ENCODE assay signal across 9 cellular contexts in the genomic region with DNA sequence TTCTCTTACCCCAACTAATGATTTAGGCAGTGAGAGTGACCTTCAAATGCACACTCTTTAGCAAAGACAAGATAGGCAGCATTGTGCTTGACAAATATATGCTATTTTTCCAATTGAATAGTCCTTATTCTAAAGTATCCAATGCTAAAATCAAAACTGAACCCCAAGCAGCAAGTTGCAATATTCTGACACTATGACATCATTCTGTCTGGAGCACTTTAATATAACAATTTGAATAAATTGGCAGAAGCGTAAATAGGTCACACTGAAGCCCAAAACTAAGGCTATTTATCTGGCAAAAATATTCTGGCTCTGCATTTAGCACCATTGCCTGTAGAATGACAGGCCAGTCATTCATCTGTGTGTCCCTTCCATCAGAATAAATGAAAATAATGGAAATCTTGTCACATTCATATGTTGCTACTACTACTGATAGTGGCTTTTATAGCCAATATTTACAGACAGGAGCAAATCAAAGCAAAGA. TPM values are rescaled to one million over a fixed set of nuclear protein-coding genes. Genes with fewer than 3 reads are reported as not detected.
DNase-seq lines count a peak whose midpoint lies in the region; ATAC-seq and TF ChIP-seq lines count a peak whose summit lies in the region.
"Had no signal": no experiment of that assay in that cellular context is flagged by ENCODE, and none has a peak within 500 bp of the region (broad histone marks: within the 10 kb centered on the region; RNA-seq: fewer than 3 reads in every experiment).

No MANE protein-coding gene starts in this region.

- H3K27me3 ChIP-seq in smooth muscle cell (ENCODE audit: low read depth) = no peaks in the 10 kb centered on the region

- intact Hi-C loops in activated CD8-positive, alpha-beta T cell treated with anti-CD3 and anti-CD28 coated beads for 36 hours (cut with micrococcal nuclease) = loop anchor here (2.0 to 5.0 kb wide), 5 partner anchors 39 to 466 kb away; no protein-coding TSS in a partner anchor

- H3K9me3 ChIP-seq in smooth muscle cell (replicated peaks; ENCODE audit: low read depth) = no peaks in the 10 kb centered on the region

- POLR2A ChIA-PET in activated CD8-positive, alpha-beta T cell treated with anti-CD3 and anti-CD28 coated beads for 36 hours (lab: Charles Lee) = interaction anchor here (1.4 to 4.7 kb wide), 2 partner anchors 9 to 38 kb away, joined by 4 to 33 read pairs; no protein-coding TSS in a partner anchor

- H3K4me3 Mint-ChIP-seq in T-helper 1 cell treated with Interleukin-12 subunit alpha and Interleukin-12 subunit beta and Interleukin-4 antibody, amounts not matched to agents 30 μg/mL and 1 μg/mL, for 36 hours = peak overlapping the region; percentile 96
- no peak overlapping the region for H3K4me3 Mint-ChIP-seq in activated CD8-positive, alpha-beta T cell treated with anti-CD3 and anti-CD28 coated beads for 36 hours

- DNase-seq in T-helper 1 cell = no peak
- no peak for DNase-seq in activated CD8-positive, alpha-beta T cell treated with anti-CD3 and anti-CD28 coated beads for 36 hours
- DNase-seq in fibroblast of villous mesenchyme (ENCODE audit: low read depth) = no peak
- no peak for DNase-seq in smooth muscle cell (lab: John Stamatoyannopoulos, UW; ENCODE audit: unreplicated experiment)
- DNase-seq in NCI-H1105 (lab: John Stamatoyannopoulos, UW) = no peak
- DNase-seq in stimulated activated naive CD4-positive, alpha-beta T cell (lab: John Stamatoyannopoulos, UW) = no peak
- DNase-seq: stimulated activated CD4-positive, alpha-beta T cell treated with anti-CD3 and anti-CD28 coated beads, Interleukin-4, amount 100 ng/mL, for 1 hour had no signal

- CTCF ChIA-PET in activated CD8-positive, alpha-beta T cell treated with anti-CD3 and anti-CD28 coated beads for 36 hours (lab: Charles Lee) = no interaction called here

- peaks cover 51% of the 10 kb centered on the region for H4K20me1 ChIP-seq in smooth muscle cell (ENCODE audit: low read depth)

- no peaks in the 10 kb centered on the region for H3K36me3 ChIP-seq in smooth muscle cell (ENCODE audit: low read depth)

- H3K27ac ChIP-seq in smooth muscle cell (ENCODE audit: low read depth) = no peak overlapping the region

- 100% methylated on average over 1 of the region's 1 CpG for WGBS in smooth muscle cell (ENCODE audit: low lambda C conversion rate)

- H3K9me3 Mint-ChIP-seq in T-helper 1 cell treated with Interleukin-12 subunit alpha and Interleukin-12 subunit beta and Interleukin-4 antibody, amounts not matched to agents 30 μg/mL and 1 μg/mL, for 36 hours = no peaks in the 10 kb centered on the region
- H3K9me3 Mint-ChIP-seq in activated CD8-positive, alpha-beta T cell treated with anti-CD3 and anti-CD28 coated beads for 36 hours = no peaks in the 10 kb centered on the region

- H2AFZ ChIP-seq in smooth muscle cell (ENCODE audit: low read depth) = no peak overlapping the region

- H3K4me1 Mint-ChIP-seq in T-helper 1 cell treated with Interleukin-12 subunit alpha and Interleukin-12 subunit beta and Interleukin-4 antibody, amounts not matched to agents 30 μg/mL and 1 μg/mL, for 36 hours (ENCODE audit: low read depth) = peaks cover 38% of the 10 kb centered on the region
- H3K4me1 Mint-ChIP-seq in activated CD8-positive, alpha-beta T cell treated with anti-CD3 and anti-CD28 coated beads for 36 hours (ENCODE audit: low read depth) = peaks cover 26% of the 10 kb centered on the region

- H3K4me3 ChIP-seq in fibroblast of villous mesenchyme (ENCODE audit: low read depth, low read length) = peak overlapping the region; percentile 73
- H3K4me3 ChIP-seq in smooth muscle cell = peak overlapping the region; percentile 98

- no peaks in the 10 kb centered on the region for H3K27me3 Mint-ChIP-seq in T-helper 1 cell treated with Interleukin-12 subunit alpha and Interleukin-12 subunit beta and Interleukin-4 antibody, amounts not matched to agents 30 μg/mL and 1 μg/mL, for 36 hours (ENCODE audit: low read depth)
- no peaks in the 10 kb centered on the region for H3K27me3 Mint-ChIP-seq in activated CD8-positive, alpha-beta T cell treated with anti-CD3 and anti-CD28 coated beads for 36 hours

- no peak overlapping the region for H3K9ac ChIP-seq in smooth muscle cell (ENCODE audit: low read depth)

- peak overlapping the region; percentile 95 for H3K4me2 ChIP-seq in smooth muscle cell

- ATAC-seq in activated CD8-positive, alpha-beta T cell treated with anti-CD3 and anti-CD28 coated beads for 36 hours = no peak
- no peak for ATAC-seq in HG03565 (IDR thresholded peaks at IDR 0.05; ENCODE audit: unreplicated experiment)

- H3K36me3 Mint-ChIP-seq in T-helper 1 cell treated with Interleukin-12 subunit alpha and Interleukin-12 subunit beta and Interleukin-4 antibody, amounts not matched to agents 30 μg/mL and 1 μg/mL, for 36 hours (ENCODE audit: low read depth) = peaks cover 36% of the 10 kb centered on the region
- peaks cover 43% of the 10 kb centered on the region for H3K36me3 Mint-ChIP-seq in activated CD8-positive, alpha-beta T cell treated with anti-CD3 and anti-CD28 coated beads for 36 hours (ENCODE audit: low read depth)

- peaks cover 8% of the 10 kb centered on the region for H3F3A ChIP-seq in smooth muscle cell (ENCODE audit: low read depth)

- H3K79me2 ChIP-seq in smooth muscle cell (ENCODE audit: low read depth) = peaks cover 71% of the 10 kb centered on the region

- H3K4me1 ChIP-seq in smooth muscle cell (ENCODE audit: low read depth) = peaks cover 32% of the 10 kb centered on the region

- TF ChIP-seq CTCF in activated CD8-positive, alpha-beta T cell treated with anti-CD3 and anti-CD28 coated beads for 36 hours (IDR thresholded peaks at IDR 0.05) = no peak
- TF ChIP-seq CTCF in fibroblast of villous mesenchyme (IDR thresholded peaks at IDR 0.05; ENCODE audit: insufficient read depth, low read depth, low read length) (no peak), smooth muscle cell (IDR thresholded peaks at IDR 0.05; ENCODE audit: borderline replicate concordance, insufficient read depth, poor library complexity, severe bottlenecking) (no peak)

- H3K27ac Mint-ChIP-seq in T-helper 1 cell treated with Interleukin-12 subunit alpha and Interleukin-12 subunit beta and Interleukin-4 antibody, amounts not matched to agents 30 μg/mL and 1 μg/mL, for 36 hours = peak overlapping the region; percentile 53
- H3K27ac Mint-ChIP-seq in activated CD8-positive, alpha-beta T cell treated with anti-CD3 and anti-CD28 coated beads for 36 hours = peak overlapping the region; percentile 96

RNA-seq across cellular contexts. Expression of gene CBLB, which starts 2.9 kb away (rescaled TPM):
- total RNA-seq in activated CD8-positive, alpha-beta T cell treated with anti-CD3 and anti-CD28 coated beads for 36 hours = 100 to 1,000 TPM; 104 to 113 TPM
- total RNA-seq in fibroblast of villous mesenchyme = 39.0 and 40.6 TPM in 2 replicates
- total RNA-seq in smooth muscle cell = 38.0 and 38.9 TPM in 2 replicates
- polyA plus RNA-seq in smooth muscle cell = 13.9 and 18.3 TPM in 2 replicates
